ENCODE assay signal across 38 cellular contexts in genomic region chr2:129518937-129519336, GRCh38.
"Had no signal": no experiment of that assay in that cellular context is flagged by ENCODE, and none has a peak within 500 bp of the region (broad histone marks: within the 10 kb centered on the region; RNA-seq: fewer than 3 reads in every experiment).

No MANE protein-coding gene starts in this region.

- H3K27ac Mint-ChIP-seq: activated naive CD4-positive, alpha-beta T cell treated with anti-CD3 and anti-CD28 coated beads for 36 hours; activated naive CD4-positive, alpha-beta T cell treated with anti-CD3 and anti-CD28 coated beads, Interleukin-2, amount 10 ng/mL, durations not matched to agents 7 days and 5 days; activated naive CD4-positive, alpha-beta T cell treated with anti-CD3 and anti-CD28 coated beads, Interleukin-2, amount 50 U/mL, for 24 hours; activated naive CD4-positive, alpha-beta T cell treated with anti-CD3 and anti-CD28 coated beads, Interleukin-2, amount 50 U/mL, for 72 hours; activated naive CD8-positive, alpha-beta T cell; activated naive CD8-positive, alpha-beta T cell treated with anti-CD3 and anti-CD28 coated beads for 36 hours; activated naive CD8-positive, alpha-beta T cell treated with anti-CD3 and anti-CD28 coated beads, Interleukin-2, amount 10 ng/mL, durations not matched to agents 7 days and 5 days; activated naive CD8-positive, alpha-beta T cell treated with anti-CD3 and anti-CD28 coated beads, Interleukin-2, amount 50 U/mL, for 24 hours; activated T-cell treated with anti-CD3 and anti-CD28 coated beads, Interleukin-2, amount 50 U/mL, for 24 hours; activated T-cell treated with anti-CD3 and anti-CD28 coated beads, Interleukin-2, amount 50 U/mL, for 72 hours; activated T-helper 1 cell treated with anti-CD3 and anti-CD28 coated beads, Interleukin-12 subunit alpha, Interleukin-12 subunit beta, Interleukin-2, Interleukin-4 antibody, amounts not matched to agents 30 ng/mL and 10 ng/mL and 1 ng/mL, durations not matched to agents 14 hours and 24 hours and 36 hours; activated T-helper 17 cell treated with anti-CD3 and anti-CD28 coated beads, Interleukin-2, amount 50 U/mL, for 72 hours; activated T-helper 2 cell treated with anti-CD3 and anti-CD28 coated beads, Interferon-gamma antibody, Interleukin-2, Interleukin-4, amounts not matched to agents 10 μg/mL and 5 μg/mL and 100 μg/mL, durations not matched to agents 14 hours and 24 hours and 36 hours; brain had no signal

- H3K9me3 Mint-ChIP-seq: activated T-helper 1 cell treated with anti-CD3 and anti-CD28 coated beads, Interleukin-12 subunit alpha, Interleukin-12 subunit beta, Interleukin-2, Interleukin-4 antibody, amounts not matched to agents 30 ng/mL and 10 ng/mL and 1 ng/mL, durations not matched to agents 14 hours and 24 hours and 36 hours had no signal

- H3K4me3 ChIP-seq: adrenal gland, ascending aorta, body of pancreas, breast epithelium, cardiac muscle cell had no signal

- H3K27me3 Mint-ChIP-seq: activated naive CD4-positive, alpha-beta T cell treated with anti-CD3 and anti-CD28 coated beads, Interleukin-2, amount 10 ng/mL, durations not matched to agents 7 days and 5 days; activated naive CD4-positive, alpha-beta T cell treated with anti-CD3 and anti-CD28 coated beads, Interleukin-2, amount 50 U/mL, for 24 hours; activated naive CD8-positive, alpha-beta T cell treated with anti-CD3 and anti-CD28 coated beads, Interleukin-2, amount 10 ng/mL, durations not matched to agents 7 days and 5 days; activated naive CD8-positive, alpha-beta T cell treated with anti-CD3 and anti-CD28 coated beads, Interleukin-2, amount 50 U/mL, for 24 hours; activated T-cell treated with anti-CD3 and anti-CD28 coated beads, Interleukin-2, amount 50 U/mL, for 24 hours; activated T-helper 17 cell treated with anti-CD3 and anti-CD28 coated beads, Interleukin-2, amount 50 U/mL, for 72 hours; central memory CD8-positive, alpha-beta T cell had no signal

- H3K27ac ChIP-seq: adrenal gland, ascending aorta, body of pancreas, brain microvascular endothelial cell, breast epithelium, cardiac muscle cell had no signal

- H3K4me1 ChIP-seq: adrenal gland, ascending aorta, body of pancreas, breast epithelium had no signal

- H3K36me3 ChIP-seq: adrenal gland, ascending aorta, brain microvascular endothelial cell, breast epithelium, cardiac muscle cell had no signal

- H3K4me3 Mint-ChIP-seq: activated naive CD4-positive, alpha-beta T cell treated with anti-CD3 and anti-CD28 coated beads for 36 hours; activated naive CD4-positive, alpha-beta T cell treated with anti-CD3 and anti-CD28 coated beads, Interleukin-2, amount 10 ng/mL, durations not matched to agents 7 days and 5 days; activated naive CD4-positive, alpha-beta T cell treated with anti-CD3 and anti-CD28 coated beads, Interleukin-2, amount 50 U/mL, for 24 hours; activated naive CD8-positive, alpha-beta T cell; activated naive CD8-positive, alpha-beta T cell treated with anti-CD3 and anti-CD28 coated beads for 36 hours; activated naive CD8-positive, alpha-beta T cell treated with anti-CD3 and anti-CD28 coated beads, Interleukin-2, amount 10 ng/mL, durations not matched to agents 7 days and 5 days; activated naive CD8-positive, alpha-beta T cell treated with anti-CD3 and anti-CD28 coated beads, Interleukin-2, amount 50 U/mL, for 24 hours; activated T-cell treated with anti-CD3 and anti-CD28 coated beads, Interleukin-2, amount 50 U/mL, for 24 hours; activated T-cell treated with anti-CD3 and anti-CD28 coated beads, Interleukin-2, amount 50 U/mL, for 4 hours; activated T-cell treated with anti-CD3 and anti-CD28 coated beads, Interleukin-2, amount 50 U/mL, for 72 hours; activated T-helper 1 cell treated with anti-CD3 and anti-CD28 coated beads, Interleukin-12 subunit alpha, Interleukin-12 subunit beta, Interleukin-2, Interleukin-4 antibody, amounts not matched to agents 30 ng/mL and 10 ng/mL and 1 ng/mL, durations not matched to agents 14 hours and 24 hours and 36 hours; activated T-helper 17 cell treated with anti-CD3 and anti-CD28 coated beads, Interleukin-2, amount 50 U/mL, for 72 hours; brain; central memory CD8-positive, alpha-beta T cell had no signal

- H3K9me3 ChIP-seq: adrenal gland, ascending aorta, body of pancreas had no signal

- H3K27me3 ChIP-seq: adrenal gland, ascending aorta, body of pancreas, brain microvascular endothelial cell, breast epithelium, cardiac muscle cell had no signal

- ATAC-seq: activated naive CD4-positive, alpha-beta T cell treated with anti-CD3 and anti-CD28 coated beads, Interleukin-2, amount 50 U/mL, for 72 hours; activated naive CD8-positive, alpha-beta T cell treated with anti-CD3 and anti-CD28 coated beads, Interleukin-2, amount 50 U/mL, for 24 hours; activated T-cell treated with anti-CD3 and anti-CD28 coated beads, Interleukin-2, amount 50 U/mL, for 4 hours; activated T-cell treated with anti-CD3 and anti-CD28 coated beads, Interleukin-2, amount 50 U/mL, for 72 hours; activated T-helper 17 cell treated with anti-CD3 and anti-CD28 coated beads, Interleukin-2, amount 50 U/mL, for 72 hours; body of pancreas had no signal

- H3K4me1 Mint-ChIP-seq: activated naive CD4-positive, alpha-beta T cell treated with anti-CD3 and anti-CD28 coated beads, Interleukin-2, amount 10 ng/mL, durations not matched to agents 7 days and 5 days; activated naive CD4-positive, alpha-beta T cell treated with anti-CD3 and anti-CD28 coated beads, Interleukin-2, amount 50 U/mL, for 24 hours; activated naive CD8-positive, alpha-beta T cell treated with anti-CD3 and anti-CD28 coated beads for 36 hours; activated naive CD8-positive, alpha-beta T cell treated with anti-CD3 and anti-CD28 coated beads, Interleukin-2, amount 10 ng/mL, durations not matched to agents 7 days and 5 days; activated naive CD8-positive, alpha-beta T cell treated with anti-CD3 and anti-CD28 coated beads, Interleukin-2, amount 50 U/mL, for 24 hours; activated T-helper 17 cell treated with anti-CD3 and anti-CD28 coated beads, Interleukin-2, amount 50 U/mL, for 72 hours; brain; central memory CD8-positive, alpha-beta T cell had no signal

- H3K36me3 Mint-ChIP-seq: activated naive CD4-positive, alpha-beta T cell treated with anti-CD3 and anti-CD28 coated beads, Interleukin-2, amount 10 ng/mL, durations not matched to agents 7 days and 5 days; activated naive CD4-positive, alpha-beta T cell treated with anti-CD3 and anti-CD28 coated beads, Interleukin-2, amount 50 U/mL, for 24 hours; activated naive CD4-positive, alpha-beta T cell treated with anti-CD3 and anti-CD28 coated beads, Interleukin-2, amount 50 U/mL, for 72 hours; activated naive CD8-positive, alpha-beta T cell; activated naive CD8-positive, alpha-beta T cell treated with anti-CD3 and anti-CD28 coated beads for 36 hours; activated naive CD8-positive, alpha-beta T cell treated with anti-CD3 and anti-CD28 coated beads, Interleukin-2, amount 10 ng/mL, durations not matched to agents 7 days and 5 days; brain had no signal

- DNase-seq: activated effector memory CD4-positive, alpha-beta T cell treated with anti-CD3 and anti-CD28 coated beads, Interleukin-2, amount 50 U/mL, for 16 hours; activated effector memory CD4-positive, alpha-beta T cell treated with Interleukin-2 at 50 U/mL for 16 hours; activated gamma-delta T cell; activated gamma-delta T cell treated with Interleukin-2 at 50 U/mL for 16 hours; activated naive CD4-positive, alpha-beta T cell; activated naive CD4-positive, alpha-beta T cell treated with anti-CD3 and anti-CD28 coated beads for 36 hours; activated naive CD4-positive, alpha-beta T cell treated with anti-CD3 and anti-CD28 coated beads, Interleukin-2, amount 10 ng/mL, durations not matched to agents 7 days and 5 days; activated naive CD4-positive, alpha-beta T cell treated with anti-CD3 and anti-CD28 coated beads, Interleukin-2, amount 50 U/mL, for 16 hours; activated naive CD4-positive, alpha-beta T cell treated with Interleukin-2 at 50 U/mL for 16 hours; activated naive CD8-positive, alpha-beta T cell treated with anti-CD3 and anti-CD28 coated beads for 36 hours; activated naive CD8-positive, alpha-beta T cell treated with anti-CD3 and anti-CD28 coated beads, Interleukin-2, amount 10 ng/mL, durations not matched to agents 7 days and 5 days; activated naive CD8-positive, alpha-beta T cell treated with anti-CD3 and anti-CD28 coated beads, Interleukin-2, amount 50 U/mL, for 24 hours; activated T-cell treated with anti-CD3 and anti-CD28 coated beads, Interleukin-2, amount 50 U/mL, for 1 hour; activated T-cell treated with anti-CD3 and anti-CD28 coated beads, Interleukin-2, amount 50 U/mL, for 24 hours; activated T-cell treated with anti-CD3 and anti-CD28 coated beads, Interleukin-2, amount 50 U/mL, for 4 hours; activated T-cell treated with anti-CD3 and anti-CD28 coated beads, Interleukin-2, amount 50 U/mL, for 48 hours; activated T-cell treated with anti-CD3 and anti-CD28 coated beads, Interleukin-2, amount 50 U/mL, for 72 hours; adrenal gland; amniotic stem cell; amygdala; anterior cingulate cortex; aorta; body of pancreas; brain microvascular endothelial cell; caudate nucleus; central memory CD4-positive, alpha-beta T cell; cerebellar nuclear complex had no signal
